ENCODE assay signal across 12 cellular contexts in the genomic region with DNA sequence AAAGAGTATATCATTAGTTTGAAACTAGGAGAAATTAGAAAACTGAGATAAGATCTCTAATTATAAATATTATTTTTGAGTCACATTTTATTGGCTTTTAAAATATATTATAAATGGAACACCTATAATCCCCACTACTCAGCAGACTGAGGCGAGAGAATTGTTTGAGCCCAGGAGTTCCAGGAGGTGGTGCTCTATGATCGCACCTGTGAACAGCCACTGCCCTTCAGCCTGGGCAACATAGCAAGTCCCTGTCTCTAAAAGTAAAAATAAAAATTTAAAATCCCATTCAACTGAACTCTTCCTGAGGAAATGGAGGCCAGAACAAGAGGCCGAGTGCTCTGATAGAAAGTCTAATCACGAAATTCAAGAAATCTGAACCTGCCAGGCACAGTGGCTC. TPM values are rescaled to one million over a fixed set of nuclear protein-coding genes. Genes with fewer than 3 reads are reported as not detected.
DNase-seq lines count a peak whose midpoint lies in the region; ATAC-seq, FAIRE-seq and TF ChIP-seq lines count a peak whose summit lies in the region.
"Had no signal": no experiment of that assay in that cellular context is flagged by ENCODE, and none has a peak within 500 bp of the region (broad histone marks: within the 10 kb centered on the region; RNA-seq: fewer than 3 reads in every experiment).

No MANE protein-coding gene starts in this region.

- H2AFZ ChIP-seq in mammary epithelial cell (ENCODE audit: low read depth, low read length), result no peak overlapping the region

- H4K20me1 ChIP-seq in mammary epithelial cell (ENCODE audit: insufficient read depth, low read length), result no peaks in the 10 kb centered on the region

- no peak overlapping the region for H3K4me2 ChIP-seq in mammary epithelial cell (ENCODE audit: insufficient read depth, low read depth, low read length)

- H3K9me3 Mint-ChIP-seq in neural crest cell (no peaks in the 10 kb centered on the region), T-cell (no peaks in the 10 kb centered on the region)
- H3K9me3 Mint-ChIP-seq: stimulated activated naive CD8-positive, alpha-beta T cell treated with anti-CD3 and anti-CD28 coated beads, Interleukin-15, amount 100 ng/mL, for 72 hours had no signal

- dilution Hi-C loops in mammary epithelial cell (cut with HindIII; ENCODE audit: low sequenced_read_pairs), result no loop called here

- H3K27ac ChIP-seq in mammary epithelial cell (ENCODE audit: insufficient read depth, low read depth, low read length), result no peak overlapping the region

- no peaks in the 10 kb centered on the region for H3K9me3 ChIP-seq in mammary epithelial cell (replicated peaks; ENCODE audit: insufficient read depth, low read length)

- no peaks in the 10 kb centered on the region for H3K27me3 ChIP-seq in mammary epithelial cell (ENCODE audit: insufficient read depth, low read length)

- POLR2A ChIA-PET in T-cell (lab: Charles Lee), result no interaction called here

- peak; percentile 2 for DNase-seq in NCI-H510A treated with DMSO at 0.1 percent for 48 hours (lab: John Stamatoyannopoulos, UW)
- no peak for DNase-seq in NCI-H510A (lab: John Stamatoyannopoulos, UW)
- DNase-seq in M059J (ENCODE audit: low read depth), result peak; percentile 27
- no peak for DNase-seq in mammary epithelial cell
- DNase-seq in neural crest cell (ENCODE audit: low read depth, low spot score), result no peak
- DNase-seq in T-cell, result no peak
- DNase-seq in GM12891 (ENCODE audit: insufficient read length, low spot score), result no peak
- DNase-seq: glutamatergic neuron; NCI-H146; stimulated activated CD4-positive, alpha-beta T cell treated with anti-CD3 and anti-CD28 coated beads, Interleukin-15, amount 100 ng/mL, for 24 hours; stimulated activated naive CD8-positive, alpha-beta T cell treated with anti-CD3 and anti-CD28 coated beads, Interleukin-15, amount 100 ng/mL, for 72 hours had no signal

- in situ Hi-C loops in mammary epithelial cell (cut with MboI; ENCODE audit: low sequenced_read_pairs in 2 of 2), result loop anchor here in 1 of 2 donors (5.0 to 10.0 kb wide), 4 partner anchors 64 to 401 kb away; a partner anchor contains a TSS

- H3K36me3 ChIP-seq in mammary epithelial cell (ENCODE audit: insufficient read depth, low read length), result no peaks in the 10 kb centered on the region

- WGBS in mammary epithelial cell (ENCODE audit: low coverage, missing lambda C conversion rate), result 89% methylated on average over 4 of the region's 4 CpGs

- H3K36me3 Mint-ChIP-seq in neural crest cell (ENCODE audit: low read depth), result no peaks in the 10 kb centered on the region
- peaks cover 3% of the 10 kb centered on the region for H3K36me3 Mint-ChIP-seq in T-cell

- no peak for TF ChIP-seq POLR2A in GM12891 (IDR thresholded peaks at IDR 0.05; ENCODE audit: low read depth, low read length)

- TF ChIP-seq CTCF in mammary epithelial cell (conservative IDR thresholded peaks at IDR 0.05 in 1 of 2, IDR thresholded peaks at IDR 0.05 in 1 of 2; ENCODE audit: extremely low read depth in 1 of 2, insufficient read depth in 1 of 2, low read depth in 1 of 2, low read length in 2 of 2), result peak; percentile 10 to 47
- TF ChIP-seq CTCF in neural crest cell (conservative IDR thresholded peaks at IDR 0.05), result peak; percentile 44

- H3K4me3 Mint-ChIP-seq in neural crest cell, result no peak overlapping the region
- no peak overlapping the region for H3K4me3 Mint-ChIP-seq in T-cell
- H3K4me3 Mint-ChIP-seq: stimulated activated naive CD8-positive, alpha-beta T cell treated with anti-CD3 and anti-CD28 coated beads, Interleukin-15, amount 100 ng/mL, for 72 hours had no signal

- intact Hi-C loops in mammary epithelial cell (cut with micrococcal nuclease), result loop anchor here (1.0 to 10.0 kb wide), 3 partner anchors 195 to 337 kb away; no protein-coding TSS in a partner anchor

- CTCF ChIA-PET in mammary epithelial cell (lab: Charles Lee; ENCODE audit: low non-redundant PET) (no interaction called here), T-cell (lab: Charles Lee) (no interaction called here)

- no peak overlapping the region for H3K4me3 ChIP-seq in mammary epithelial cell (replicated peaks in 1 of 3; ENCODE audit: insufficient read depth in 1 of 3, low read depth in 2 of 3, low read length in 3 of 3)

- no peak overlapping the region for H3K27ac Mint-ChIP-seq in neural crest cell (ENCODE audit: unreplicated experiment)
- no peak overlapping the region for H3K27ac Mint-ChIP-seq in T-cell
- H3K27ac Mint-ChIP-seq: stimulated activated naive CD8-positive, alpha-beta T cell treated with anti-CD3 and anti-CD28 coated beads, Interleukin-15, amount 100 ng/mL, for 72 hours had no signal

- H3K27me3 Mint-ChIP-seq in neural crest cell (ENCODE audit: low read depth), result no peaks in the 10 kb centered on the region
- peaks cover 3 to 8% of the 10 kb centered on the region in 2 donors for H3K27me3 Mint-ChIP-seq in T-cell
- H3K27me3 Mint-ChIP-seq: stimulated activated naive CD8-positive, alpha-beta T cell treated with anti-CD3 and anti-CD28 coated beads, Interleukin-15, amount 100 ng/mL, for 72 hours had no signal

- no peak overlapping the region for H3K9ac ChIP-seq in mammary epithelial cell (ENCODE audit: insufficient read depth, low read length)

- FAIRE-seq in GM12891 (lab: Jason Lieb, UNC), result no peak

- H3K4me1 ChIP-seq in mammary epithelial cell (ENCODE audit: insufficient read depth, low read length), result peaks cover 6% of the 10 kb centered on the region

- no peaks in the 10 kb centered on the region for H3K4me1 Mint-ChIP-seq in neural crest cell
- peaks cover 0 to 3% (median 0%) of the 10 kb centered on the region in 3 donors for H3K4me1 Mint-ChIP-seq in T-cell
- H3K4me1 Mint-ChIP-seq: stimulated activated naive CD8-positive, alpha-beta T cell treated with anti-CD3 and anti-CD28 coated beads, Interleukin-15, amount 100 ng/mL, for 72 hours had no signal

- no peaks in the 10 kb centered on the region for H3K79me2 ChIP-seq in mammary epithelial cell (ENCODE audit: insufficient read depth, low read length)

- BruUV-seq in mammary epithelial cell (replicated peaks; lab: Mats Ljungman, UMichigan), result no TSS peak

- ATAC-seq in HG02678 (IDR thresholded peaks at IDR 0.05; ENCODE audit: unreplicated experiment) (no peak), T-cell (replicated peaks in 1 of 4) (no peak)
- ATAC-seq: stimulated activated naive CD8-positive, alpha-beta T cell treated with anti-CD3 and anti-CD28 coated beads, Interleukin-15, amount 100 ng/mL, for 72 hours had no signal

TF ChIP-seq in GM12891, 5 proteins besides CTCF, POLR2A, EP300 and RAD21:
- TF ChIP-seq POLR2AphosphoS5 (IDR thresholded peaks at IDR 0.05; ENCODE audit: low read depth, low read length) (no peak), POU2F2 (IDR thresholded peaks at IDR 0.05; ENCODE audit: low read depth, low read length) (no peak), TAF1 (IDR thresholded peaks at IDR 0.05; ENCODE audit: low read depth, low read length) (no peak), PAX5 (IDR thresholded peaks at IDR 0.05; ENCODE audit: insufficient read depth, low read length, severe bottlenecking) (no peak), SPI1 (IDR thresholded peaks at IDR 0.05; ENCODE audit: low read depth, low read length) (no peak)

RNA-seq across cellular contexts. Expression of a gene that starts 6.3 kb away (rescaled TPM):
- 0.12 and 0.76 TPM in 2 replicates for total RNA-seq in M059J (2014; rRNA removed; shearing (Covaris generic))
- total RNA-seq in mammary epithelial cell (1 to 10 TPM; 2.7 to 5.7 TPM), neural crest cell (1.9 and 3.2 TPM in 2 replicates), T-cell (under 1 TPM in 1 of 5 donors, not detected in 4; 0.79 TPM)
- 3.0 TPM for polyA plus RNA-seq in mammary epithelial cell
- 36.6 TPM for polyA minus RNA-seq in mammary epithelial cell
- polyA plus RNA-seq in GM12891 (2012; ENCODE audit: low read depth, missing spikeins), result not detected

RNA-seq across cellular contexts. Expression of a gene that starts 36.2 kb away (rescaled TPM):
- 7.6 and 17.1 TPM in 2 replicates for total RNA-seq in M059J (2014; rRNA removed; shearing (Covaris generic))
- 10 to 100 TPM; 24.8 to 48.3 TPM for total RNA-seq in mammary epithelial cell
- polyA plus RNA-seq in mammary epithelial cell, result 19.8 TPM
- 83.2 TPM for polyA minus RNA-seq in mammary epithelial cell
- 34.1 and 37.8 TPM in 2 replicates for total RNA-seq in neural crest cell
- total RNA-seq in T-cell, result 100 to 1,000 TPM in 2 of 5 donors, 10 to 100 TPM in 3; 65.3 to 112 (median 93.4) TPM
- polyA plus RNA-seq in GM12891 (2012; ENCODE audit: low read depth, missing spikeins), result 17.2 TPM

RNA-seq across cellular contexts. Expression of a gene that starts 49.4 kb away (rescaled TPM):
- total RNA-seq in M059J (2014; rRNA removed; shearing (Covaris generic)), result not detected in 2 replicates
- total RNA-seq in mammary epithelial cell (1 to 10 TPM in 1 of 2 donors, under 1 TPM in 1; 0.67 to 1.9 TPM), neural crest cell (not detected in 2 replicates), T-cell (not detected)
- polyA plus RNA-seq in mammary epithelial cell, result 0.40 TPM
- not detected for polyA minus RNA-seq in mammary epithelial cell
- polyA plus RNA-seq in GM12891 (2012; ENCODE audit: low read depth, missing spikeins), result not detected

Comparison
In these comparisons a context has a peak if more than half of its experiments do, and no peak if none do; other contexts are left out.
1. DNase-seq: peak in NCI-H510A treated with DMSO at 0.1 percent for 48 hours (single experiment) and M059J (single experiment); none in NCI-H510A (single experiment), mammary epithelial cell (single experiment), neural crest cell (single experiment), T-cell (0 of 34) and GM12891 (single experiment).